In the genomic region with DNA sequence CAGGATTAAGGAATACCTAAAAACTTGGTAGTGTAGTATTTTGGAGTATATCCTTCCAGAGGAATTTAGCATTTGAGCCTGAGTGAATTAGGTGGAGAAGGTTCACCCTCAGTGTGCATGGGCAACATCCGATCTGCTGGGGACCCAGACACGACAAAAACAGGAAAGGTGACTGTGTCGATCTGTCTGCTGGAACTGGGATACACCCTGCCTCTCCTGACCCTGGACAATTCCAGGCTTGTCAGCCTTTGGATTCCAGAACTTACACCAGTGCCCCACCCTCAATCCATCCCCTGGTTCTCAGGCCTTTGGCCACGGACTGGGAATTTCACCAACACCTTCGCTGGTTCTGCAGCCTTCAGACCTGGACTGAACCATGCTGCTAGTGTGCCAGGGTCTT, we compare ENCODE assay signal across 22 cellular contexts. TPM values are rescaled to one million over a fixed set of nuclear protein-coding genes. Genes with fewer than 3 reads are reported as not detected.
"Had no signal": no experiment of that assay in that cellular context is flagged by ENCODE, and none has a peak within 500 bp of the region (broad histone marks: within the 10 kb centered on the region; RNA-seq: fewer than 3 reads in every experiment).

No MANE protein-coding gene starts in this region.

- H3K36me3 Mint-ChIP-seq: memory B cell, mesothelial cell of epicardium, natural killer cell, type B pancreatic cell had no signal

- ATAC-seq: left lobe of liver; natural killer cell; stimulated activated naive CD8-positive, alpha-beta T cell treated with anti-CD3 and anti-CD28 coated beads, Interleukin-15, Interleukin-2, amounts not matched to agents 100 U/mL and 50 U/mL, for 24 hours had no signal

- H3K36me3 ChIP-seq: heart right ventricle, suprapubic skin, thyroid gland had no signal

- H3K4me3 ChIP-seq: heart right ventricle, suprapubic skin, thyroid gland had no signal

- H3K4me1 ChIP-seq: thyroid gland had no signal

- H3K4me3 Mint-ChIP-seq: memory B cell, mesothelial cell of epicardium, natural killer cell, neural crest cell, type B pancreatic cell had no signal

- H3K27ac Mint-ChIP-seq: memory B cell, mesothelial cell of epicardium, natural killer cell, type B pancreatic cell had no signal

- H3K9me3 ChIP-seq: heart right ventricle, suprapubic skin, thyroid gland had no signal

- DNase-seq: cortex of kidney; heart right ventricle; hypothalamus; natural killer cell; posterior cingulate gyrus; small intestine; stimulated activated CD4-positive, alpha-beta T cell treated with anti-CD3 and anti-CD28 coated beads, Interleukin-12 subunit alpha, Interleukin-12 subunit beta, amount 100 ng/mL, for 4 hours; stimulated activated naive CD8-positive, alpha-beta T cell treated with anti-CD3 and anti-CD28 coated beads, Interleukin-15, Interleukin-2, amounts not matched to agents 100 U/mL and 50 U/mL, for 24 hours had no signal

- H3K27me3 ChIP-seq: heart right ventricle, suprapubic skin, thyroid gland had no signal

- H3K27ac ChIP-seq: heart right ventricle, suprapubic skin had no signal

- H3K9me3 Mint-ChIP-seq: mesothelial cell of epicardium, natural killer cell had no signal

RNA-seq across cellular contexts. Expression of a gene that starts 56.0 kb away (rescaled TPM):
- total RNA-seq: chondrocyte, frontal cortex, glomerular endothelial cell, heart right ventricle, lower leg skin, mesothelial cell of epicardium, myocyte, natural killer cell, neural crest cell, osteocyte, pulmonary artery endothelial cell, suprapubic skin, thyroid gland had no signal
